In the genomic region with DNA sequence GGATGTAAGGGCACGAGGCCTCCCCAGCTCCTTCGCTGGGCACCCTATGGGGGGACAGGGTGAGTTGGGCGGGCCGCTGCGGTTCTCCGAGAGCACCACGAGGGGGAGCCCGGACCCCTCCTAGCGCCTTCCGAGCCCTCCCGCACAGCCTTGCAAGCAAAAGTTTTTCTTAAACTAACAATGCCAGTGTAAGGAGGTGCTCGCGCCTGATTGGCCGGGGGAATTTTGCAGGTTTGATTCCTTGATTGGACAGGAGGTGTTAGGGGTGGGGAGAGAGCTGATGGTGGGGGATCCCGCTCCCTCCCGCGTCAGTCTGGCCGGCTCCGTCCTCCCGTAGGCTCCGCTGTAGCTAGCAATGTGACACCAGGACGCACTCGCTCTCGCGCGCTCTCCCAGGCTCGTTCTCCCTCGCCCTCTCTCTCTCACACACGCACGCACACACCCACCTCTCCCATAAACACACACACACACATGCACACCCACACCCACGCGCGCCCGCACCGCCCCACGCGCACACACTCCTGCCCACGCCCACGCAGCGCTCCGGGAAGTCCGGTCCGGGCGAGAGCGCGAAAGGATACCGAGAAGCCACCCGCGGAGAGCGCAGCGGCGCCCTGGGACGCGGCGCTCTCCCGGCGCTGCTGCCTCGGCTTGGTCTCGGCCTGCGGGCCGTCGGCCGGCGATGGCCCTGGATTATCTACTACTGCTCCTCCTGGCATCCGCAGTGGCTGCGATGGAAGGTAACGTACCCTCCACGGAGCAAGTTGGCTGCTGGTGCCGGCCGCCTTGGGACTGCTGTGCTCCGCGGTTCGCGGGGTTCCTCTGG, we compare ENCODE assay signal across 8 cellular contexts. TPM values are rescaled to one million over a fixed set of nuclear protein-coding genes. Genes with fewer than 3 reads are reported as not detected.
DNase-seq lines count a peak whose midpoint lies in the region; ATAC-seq and TF ChIP-seq lines count a peak whose summit lies in the region.

Gene EPHB1, plus strand, starts transcription at position 311 of the 826 bp plus-strand sequence.

- H3K36me3 ChIP-seq in HUES48 (ENCODE audit: control insufficient read depth, insufficient read depth, low read length) (no peaks in the 10 kb centered on the region), NT2/D1 (ENCODE audit: insufficient read depth, insufficient read length, low read length) (no peaks in the 10 kb centered on the region), fibroblast of lung (ENCODE audit: control insufficient read depth, insufficient read depth, low read length) (no peaks in the 10 kb centered on the region)

- H3K4me1 ChIP-seq in HUES48 (ENCODE audit: control insufficient read depth, insufficient read depth, low read length): peaks cover 11% of the 10 kb centered on the region; the same call in 1 of the 2 replicates
- peaks cover 13% of the 10 kb centered on the region for H3K4me1 ChIP-seq in NT2/D1 (ENCODE audit: insufficient read depth, insufficient read length)
- peaks cover 2% of the 10 kb centered on the region for H3K4me1 ChIP-seq in fibroblast of lung (ENCODE audit: control insufficient read depth, extremely low read depth, insufficient read depth, low read length)

- H3K4me1 Mint-ChIP-seq in naive B cell: peaks cover 12% of the 10 kb centered on the region in 3 donors

- H3K27me3 Mint-ChIP-seq in naive B cell: peaks cover 33 to 76% (median 73%) of the 10 kb centered on the region in 3 donors

- H3K4me2 ChIP-seq in fibroblast of lung (ENCODE audit: extremely low read depth, insufficient read depth, low read length): peak within 1 kb of the TSS; percentile 96

- no peaks in the 10 kb centered on the region for H4K20me1 ChIP-seq in fibroblast of lung (ENCODE audit: control insufficient read depth, extremely low read depth, insufficient read depth, low read length)

- H3K27ac ChIP-seq in HUES48 (ENCODE audit: low read depth, low read length) (no peak within 1 kb of the TSS), fibroblast of lung (ENCODE audit: insufficient read depth, low read length) (no peak within 1 kb of the TSS)

- H3K4me3 ChIP-seq in HUES48 (ENCODE audit: low read depth, low read length) (peak within 1 kb of the TSS; percentile 67), NT2/D1 (ENCODE audit: insufficient read length, low read depth) (peak within 1 kb of the TSS; percentile 66), fibroblast of lung (replicated peaks in 1 of 4; ENCODE audit: control extremely low read depth in 1 of 4, insufficient read depth in 1 of 4, low read depth in 3 of 4, low read length in 4 of 4) (peak within 1 kb of the TSS; percentile 51 to 61 (median 56))

- H3K27me3 ChIP-seq in HUES48 (ENCODE audit: control insufficient read depth, insufficient read depth, low read length) (peaks cover 55% of the 10 kb centered on the region), NT2/D1 (ENCODE audit: insufficient read depth, insufficient read length) (peaks cover 59% of the 10 kb centered on the region), fibroblast of lung (ENCODE audit: control insufficient read depth, insufficient read depth, low read length) (peaks cover 10% of the 10 kb centered on the region)

- ATAC-seq in GM21526 (IDR thresholded peaks at IDR 0.05; ENCODE audit: low FRiP score, unreplicated experiment) (peak; percentile 84), naive B cell (ENCODE audit: low read depth in 2 of 2) (peak; percentile 81 to 82)

- peaks cover 0 to 2% (median 0%) of the 10 kb centered on the region in 7 donors for H3K9me3 Mint-ChIP-seq in naive B cell

- H3K79me2 ChIP-seq in fibroblast of lung (ENCODE audit: control insufficient read depth, insufficient read depth, low read length): no peaks in the 10 kb centered on the region

- TF ChIP-seq CTCF in fibroblast of lung (conservative IDR thresholded peaks at IDR 0.05 in 1 of 2, IDR thresholded peaks at IDR 0.05 in 1 of 2; ENCODE audit: low read depth in 1 of 2, low read length in 2 of 2): peak; percentile 81 to 82

- no peaks in the 10 kb centered on the region for H3K9me3 ChIP-seq in HUES48 (ENCODE audit: control insufficient read depth, insufficient read depth, low read length)
- no peaks in the 10 kb centered on the region for H3K9me3 ChIP-seq in NT2/D1 (ENCODE audit: insufficient read depth, low read length)
- H3K9me3 ChIP-seq in fibroblast of lung (ENCODE audit: control insufficient read depth, insufficient read depth, low read depth, low read length): no peaks in the 10 kb centered on the region

- DNase-seq in DMS79 treated with DMSO at 0.1 percent for 48 hours (lab: John Stamatoyannopoulos, UW) (peak; percentile 97), NT2/D1 (ENCODE audit: low read depth, low spot score) (peak; percentile 95), activated T-cell treated with anti-CD3 and anti-CD28 coated beads for 48 hours (ENCODE audit: low read depth) (peak; percentile 70), fibroblast of lung (ENCODE audit: low read depth in 2 of 2) (peak; percentile 82 to 94), naive B cell (peak; percentile 39), stromal cell of bone marrow (ENCODE audit: low read depth) (peak; percentile 86)

- no peaks in the 10 kb centered on the region for H3K36me3 Mint-ChIP-seq in naive B cell

- peak within 1 kb of the TSS in 1 of 6 donors; percentile 87 for H3K27ac Mint-ChIP-seq in naive B cell

- H2AFZ ChIP-seq in fibroblast of lung (ENCODE audit: low read length): peak within 1 kb of the TSS; percentile 74

- H3K9ac ChIP-seq in HUES48 (ENCODE audit: low read depth, low read length) (no peak within 1 kb of the TSS; the same call in 1 of the 2 replicates), NT2/D1 (ENCODE audit: insufficient read length, low read depth) (peak within 1 kb of the TSS; percentile 87), fibroblast of lung (ENCODE audit: insufficient read depth, low read length) (peak within 1 kb of the TSS; percentile 37)

- H3K4me3 Mint-ChIP-seq in naive B cell: peak within 1 kb of the TSS; percentile 37 to 95 (median 88)

RNA-seq across cellular contexts. Expression of gene EPHB1, which starts in this region (rescaled TPM):
- total RNA-seq in fibroblast of lung: 0.50 TPM in 1 of 2 replicates, not detected in the other
- polyA plus RNA-seq in fibroblast of lung (0.14 and 0.41 TPM in 2 replicates), naive B cell (ENCODE audit: low read depth in 6 of 6) (not detected)
- 0.47 and 0.62 TPM in 2 replicates for polyA plus RNA-seq in fibroblast of lung (2012)
- polyA minus RNA-seq in fibroblast of lung (ENCODE audit: low replicate concordance): 3.7 TPM in 1 of 2 replicates, not detected in the other

Comparison
In these comparisons a context has a peak if more than half of its experiments do, and no peak if none do; other contexts are left out.
1. Peak in DNase-seq and ATAC-seq in naive B cell; RNA of the gene not detected or under 1 TPM.
2. DNase-seq: peak in every context shown above with its lines; median percentile 97 in DMS79 treated with DMSO at 0.1 percent for 48 hours; 95 in NT2/D1; 88 in fibroblast of lung; 86 in stromal cell of bone marrow; 70 in activated T-cell treated with anti-CD3 and anti-CD28 coated beads for 48 hours; 39 in naive B cell.